ENCODE assay signal across 8 cellular contexts in genomic region chr19:45863840-45864628, GRCh38. TPM values are rescaled to one million over a fixed set of nuclear protein-coding genes. Genes with fewer than 3 reads are reported as not detected.
DNase-seq lines count a peak whose midpoint lies in the region; ATAC-seq and TF ChIP-seq lines count a peak whose summit lies in the region.

Gene FOXA3 (plus strand): TSS chr19:45864326. CDS start chr19:45864457, 131 bp downstream.

- intact Hi-C loops in MCF 10A (cut with micrococcal nuclease), result no loop called here

- peak; percentile 46 for TF ChIP-seq CTCF in MCF 10A (IDR thresholded peaks at IDR 0.05; ENCODE audit: unreplicated experiment)

- DNase-seq in T-cell (peak in 25 of 34 experiments; percentile 17 to 59 (median 39)), MCF 10A (ENCODE audit: unreplicated experiment) (no peak)
- DNase-seq in stimulated activated CD4-positive, alpha-beta T cell treated with anti-CD3 and anti-CD28 coated beads, Interleukin-4, amount 100 ng/mL, for 48 hours (ENCODE audit: low read depth in 2 of 2), result peak; percentile 45 to 56

- ATAC-seq in HG03565 (IDR thresholded peaks at IDR 0.05; ENCODE audit: unreplicated experiment) (peak; percentile 30), T-cell (replicated peaks in 1 of 4) (peak in 3 of 4 experiments; percentile 5 to 10 (median 8)), HG03342 (IDR thresholded peaks at IDR 0.05; ENCODE audit: unreplicated experiment) (no peak), GM18873 (IDR thresholded peaks at IDR 0.05; ENCODE audit: low FRiP score, unreplicated experiment) (no peak)

- POLR2A ChIA-PET in T-cell (lab: Charles Lee), result interaction anchor here in 1 of 2 donors (0.6 to 1.0 kb wide), 2 partner anchors 22 to 147 kb away, joined by 3 to 4 read pairs; partner anchors contain the start of gene IRF2BP1
- POLR2A ChIA-PET in MCF 10A (lab: Yijun Ruan, JAX), result interaction anchor here (0.5 to 2.1 kb wide), 17 partner anchors 14 to 833 kb away, joined by 3 to 34 read pairs (median 5); partner anchors contain the start of genes CCDC61, IRF2BP1, MYPOP and QPCTL

- H3K27me3 ChIP-seq in layer of hippocampus (ENCODE audit: control insufficient read depth, insufficient read depth, low read length), result peaks cover 4% of the 10 kb centered on the region

- TF ChIP-seq POLR2A in GM10847 (IDR thresholded peaks at IDR 0.05; ENCODE audit: extremely low read depth, insufficient read length), result peak; percentile 25

- BruUV-seq in MCF 10A (replicated peaks; lab: Mats Ljungman, UMichigan), result no TSS peak

- H3K4me3 Mint-ChIP-seq in T-cell (peak within 1 kb of the TSS; percentile 92 to 99 (median 95)), MCF 10A (ENCODE audit: unreplicated experiment) (peak within 1 kb of the TSS; percentile 90)

- H3K27ac Mint-ChIP-seq in T-cell (peak within 1 kb of the TSS; percentile 70 to 93), MCF 10A (ENCODE audit: low read depth, unreplicated experiment) (peak within 1 kb of the TSS; percentile 86)

- H3K36me3 Mint-ChIP-seq in T-cell (no peaks in the 10 kb centered on the region), MCF 10A (ENCODE audit: insufficient read depth, unreplicated experiment) (peaks cover 25% of the 10 kb centered on the region)

- peaks cover 23 to 37% (median 29%) of the 10 kb centered on the region in 3 donors for H3K4me1 Mint-ChIP-seq in T-cell
- H3K4me1 Mint-ChIP-seq in MCF 10A (ENCODE audit: insufficient read depth, unreplicated experiment), result peaks cover 5% of the 10 kb centered on the region

- peak within 1 kb of the TSS; percentile 83 for H3K27ac ChIP-seq in layer of hippocampus (ENCODE audit: low read depth, low read length)

- H3K27me3 Mint-ChIP-seq in T-cell (peaks cover 15 to 18% of the 10 kb centered on the region in 2 donors), MCF 10A (ENCODE audit: insufficient read depth, unreplicated experiment) (peaks cover 51% of the 10 kb centered on the region)

- CTCF ChIA-PET in T-cell (lab: Charles Lee), result interaction anchor here (0.8 to 1.2 kb wide), 9 partner anchors 18 to 153 kb away, joined by 3 to 15 read pairs (median 4); partner anchors contain the start of genes CCDC61 (in 1 of the 2), DMWD (in 1 of the 2), IRF2BP1 (in 1 of the 2) and MYPOP (in 1 of the 2)
- CTCF ChIA-PET in MCF 10A (lab: Yijun Ruan, JAX), result interaction anchor here (0.6 to 1.4 kb wide), 3 partner anchors 19 to 155 kb away, joined by 3 to 5 read pairs (median 4); no protein-coding TSS in a partner anchor

- no peaks in the 10 kb centered on the region for H3K9me3 Mint-ChIP-seq in T-cell
- no peaks in the 10 kb centered on the region for H3K9me3 Mint-ChIP-seq in MCF 10A (ENCODE audit: unreplicated experiment)

RNA-seq across cellular contexts. Expression of gene FOXA3, which starts in this region (rescaled TPM):
- under 1 TPM in 1 of 5 donors, not detected in 4; 0.16 TPM for total RNA-seq in T-cell
- total RNA-seq in MCF 10A (2022), result not detected in 2 replicates

Comparison
In these comparisons a context has a peak if more than half of its experiments do, and no peak if none do; other contexts are left out.
1. Peak in DNase-seq and ATAC-seq in T-cell; RNA of the gene not detected or under 1 TPM.